ENCODE assay signal across 20 cellular contexts in genomic region chr11:17558025-17558780, GRCh38. TPM values are rescaled to one million over a fixed set of nuclear protein-coding genes. Genes with fewer than 3 reads are reported as not detected.
DNase-seq lines count a peak whose midpoint lies in the region; ATAC-seq and TF ChIP-seq lines count a peak whose summit lies in the region.
"Had no signal": no experiment of that assay in that cellular context is flagged by ENCODE, and none has a peak within 500 bp of the region (broad histone marks: within the 10 kb centered on the region; RNA-seq: fewer than 3 reads in every experiment).

No MANE protein-coding gene starts in this region.

- H3K9me3 Mint-ChIP-seq in natural killer cell treated with Interleukin-12 subunit alpha and Interleukin-12 subunit beta and Interleukin-15 and Interleukin-18, amount 100 ng/mL, for 72 hours, result no peaks in the 10 kb centered on the region
- no peaks in the 10 kb centered on the region for H3K9me3 Mint-ChIP-seq in natural killer cell
- H3K9me3 Mint-ChIP-seq: CD4-positive, alpha-beta T cell; GM23338; HFFc6; IgD-negative memory B cell had no signal

- H3K27ac Mint-ChIP-seq in natural killer cell treated with Interleukin-12 subunit alpha and Interleukin-12 subunit beta and Interleukin-15 and Interleukin-18, amount 100 ng/mL, for 72 hours, result no peak overlapping the region
- no peak overlapping the region for H3K27ac Mint-ChIP-seq in natural killer cell
- H3K27ac Mint-ChIP-seq: CD4-positive, alpha-beta T cell; GM23338; HFFc6 had no signal

- TF ChIP-seq EP300 in sigmoid colon (IDR thresholded peaks at IDR 0.05), result no peak

- H3K4me3 Mint-ChIP-seq in natural killer cell treated with Interleukin-12 subunit alpha and Interleukin-12 subunit beta and Interleukin-15 and Interleukin-18, amount 100 ng/mL, for 72 hours, result no peak overlapping the region
- H3K4me3 Mint-ChIP-seq in natural killer cell, result no peak overlapping the region
- H3K4me3 Mint-ChIP-seq: CD4-positive, alpha-beta T cell; GM23338; HFFc6; IgD-negative memory B cell had no signal

- no peaks in the 10 kb centered on the region for H3K36me3 Mint-ChIP-seq in natural killer cell treated with Interleukin-12 subunit alpha and Interleukin-12 subunit beta and Interleukin-15 and Interleukin-18, amount 100 ng/mL, for 72 hours
- no peaks in the 10 kb centered on the region for H3K36me3 Mint-ChIP-seq in natural killer cell
- H3K36me3 Mint-ChIP-seq: IgD-negative memory B cell had no signal

- H3K27me3 ChIP-seq in RWPE2 (ENCODE audit: insufficient read depth, poor library complexity, severe bottlenecking) (no peaks in the 10 kb centered on the region), sigmoid colon (no peaks in the 10 kb centered on the region)
- H3K27me3 ChIP-seq: BE2C had no signal

- H3K27ac ChIP-seq in RWPE2 (ENCODE audit: poor library complexity, severe bottlenecking) (no peak overlapping the region), sigmoid colon (no peak overlapping the region)
- H3K27ac ChIP-seq: C4-2B had no signal

- peak; percentile 18 for DNase-seq in natural killer cell treated with Interleukin-12 subunit alpha and Interleukin-12 subunit beta and Interleukin-15 and Interleukin-18, amount 100 ng/mL, for 72 hours (ENCODE audit: low spot score)
- no peak for DNase-seq in natural killer cell
- peak; percentile 37 for DNase-seq in RWPE2 (ENCODE audit: low spot score)
- DNase-seq in mesenteric fat pad (ENCODE audit: low spot score), result peak; percentile 49
- DNase-seq in sigmoid colon, result peak; percentile 60
- no peak for DNase-seq in NK-92 treated with Interleukin-12 subunit alpha and Interleukin-12 subunit beta, amount 100 ng/mL, for 24 hours (lab: John Stamatoyannopoulos, UW)
- DNase-seq: ACHN; BE2C; CD4-positive, alpha-beta T cell; GDM1; HFFc6 had no signal

- TF ChIP-seq CTCF in natural killer cell (IDR thresholded peaks at IDR 0.05) (no peak), RWPE2 (IDR thresholded peaks at IDR 0.05; ENCODE audit: poor library complexity, severe bottlenecking) (no peak), sigmoid colon (IDR thresholded peaks at IDR 0.05) (no peak)

- H3K4me1 Mint-ChIP-seq in natural killer cell treated with Interleukin-12 subunit alpha and Interleukin-12 subunit beta and Interleukin-15 and Interleukin-18, amount 100 ng/mL, for 72 hours (ENCODE audit: low read depth in 2 of 2), result no peaks in the 10 kb centered on the region
- peaks cover 0 to 5% of the 10 kb centered on the region in 2 donors for H3K4me1 Mint-ChIP-seq in natural killer cell
- H3K4me1 Mint-ChIP-seq: GM23338, IgD-negative memory B cell had no signal

- peaks cover 5 to 7% of the 10 kb centered on the region in 2 donors for H3K27me3 Mint-ChIP-seq in natural killer cell treated with Interleukin-12 subunit alpha and Interleukin-12 subunit beta and Interleukin-15 and Interleukin-18, amount 100 ng/mL, for 72 hours
- H3K27me3 Mint-ChIP-seq in natural killer cell (ENCODE audit: low read depth in 2 of 2), result peaks cover 0 to 3% of the 10 kb centered on the region in 2 donors

- ATAC-seq in natural killer cell treated with Interleukin-12 subunit alpha and Interleukin-12 subunit beta and Interleukin-15 and Interleukin-18, amount 100 ng/mL, for 72 hours, result peak in 1 of 2 donors; percentile 4
- no peak for ATAC-seq in natural killer cell
- no peak for ATAC-seq in RWPE2 (ENCODE audit: low read depth)
- no peak for ATAC-seq in GM21576 (IDR thresholded peaks at IDR 0.05; ENCODE audit: unreplicated experiment)
- ATAC-seq in HG02571 (IDR thresholded peaks at IDR 0.05; ENCODE audit: unreplicated experiment), result no peak
- ATAC-seq: GM23338, HCT116, HepG2 had no signal

- no peaks in the 10 kb centered on the region for H3K36me3 ChIP-seq in RWPE2 (ENCODE audit: low read depth)
- H3K36me3 ChIP-seq in sigmoid colon, result no peaks in the 10 kb centered on the region
- H3K36me3 ChIP-seq: BE2C had no signal

- H3K9me3 ChIP-seq in RWPE2 (ENCODE audit: severe bottlenecking) (no peaks in the 10 kb centered on the region), sigmoid colon (no peaks in the 10 kb centered on the region)
- H3K9me3 ChIP-seq: BE2C, Caco-2 had no signal

- no peak for TF ChIP-seq POLR2A in sigmoid colon (IDR thresholded peaks at IDR 0.05)

- H3K4me1 ChIP-seq in RWPE2 (ENCODE audit: insufficient read depth, poor library complexity, severe bottlenecking) (no peaks in the 10 kb centered on the region), sigmoid colon (no peaks in the 10 kb centered on the region)
- H3K4me1 ChIP-seq: BE2C had no signal

- H3K4me3 ChIP-seq in RWPE2 (ENCODE audit: severe bottlenecking) (no peak overlapping the region), sigmoid colon (no peak overlapping the region)
- H3K4me3 ChIP-seq: GM23338 had no signal

- intact Hi-C loops in natural killer cell (cut with micrococcal nuclease), result no loop called here
- intact Hi-C loops in sigmoid colon (cut with DNase I), result no loop called here

- WGBS in sigmoid colon, 2 donors, result 75 to 85% methylated on average over 15 of the region's 15 CpGs

RNA-seq across cellular contexts. Expression of gene OTOG, which starts 11.1 kb away (rescaled TPM):
- total RNA-seq in natural killer cell treated with Interleukin-12 subunit alpha and Interleukin-12 subunit beta and Interleukin-15 and Interleukin-18, amount 100 ng/mL, for 72 hours, result not detected
- total RNA-seq in natural killer cell (not detected), mesenteric fat pad (not detected), sigmoid colon (under 1 TPM in 1 of 4 donors, not detected in 3; under 0.01 TPM)
- polyA plus RNA-seq in sigmoid colon, result under 1 TPM in 1 of 3 donors, not detected in 2; under 0.01 TPM
- total RNA-seq: CD4-positive, alpha-beta T cell; Daoy; HepG2; HFFc6 had no signal
- polyA plus RNA-seq: HepG2, IgD-negative memory B cell had no signal

RNA-seq across cellular contexts. Expression of gene USH1C, which starts 14.0 kb away (rescaled TPM):
- not detected for total RNA-seq in natural killer cell treated with Interleukin-12 subunit alpha and Interleukin-12 subunit beta and Interleukin-15 and Interleukin-18, amount 100 ng/mL, for 72 hours
- not detected for total RNA-seq in natural killer cell
- total RNA-seq in mesenteric fat pad, result 0.19 TPM
- total RNA-seq in sigmoid colon, result 1 to 10 TPM; 1.2 to 2.5 (median 1.6) TPM
- 100 to 1,000 TPM in 2 of 3 donors, 10 to 100 TPM in 1; 83.3 to 152 (median 114) TPM for polyA plus RNA-seq in sigmoid colon
- total RNA-seq: CD4-positive, alpha-beta T cell; Daoy; HepG2; HFFc6 had no signal
- polyA plus RNA-seq: HepG2, IgD-negative memory B cell had no signal

Comparison
In these comparisons a context has a peak if more than half of its experiments do, and no peak if none do; other contexts are left out.
1. DNase-seq: peak in natural killer cell treated with Interleukin-12 subunit alpha and Interleukin-12 subunit beta and Interleukin-15 and Interleukin-18, amount 100 ng/mL, for 72 hours (single experiment), RWPE2 (single experiment), mesenteric fat pad (single experiment) and sigmoid colon (single experiment); none in natural killer cell (single experiment) and NK-92 treated with Interleukin-12 subunit alpha and Interleukin-12 subunit beta, amount 100 ng/mL, for 24 hours (single experiment).